ENCODE assay signal across 9 cellular contexts in the genomic region with DNA sequence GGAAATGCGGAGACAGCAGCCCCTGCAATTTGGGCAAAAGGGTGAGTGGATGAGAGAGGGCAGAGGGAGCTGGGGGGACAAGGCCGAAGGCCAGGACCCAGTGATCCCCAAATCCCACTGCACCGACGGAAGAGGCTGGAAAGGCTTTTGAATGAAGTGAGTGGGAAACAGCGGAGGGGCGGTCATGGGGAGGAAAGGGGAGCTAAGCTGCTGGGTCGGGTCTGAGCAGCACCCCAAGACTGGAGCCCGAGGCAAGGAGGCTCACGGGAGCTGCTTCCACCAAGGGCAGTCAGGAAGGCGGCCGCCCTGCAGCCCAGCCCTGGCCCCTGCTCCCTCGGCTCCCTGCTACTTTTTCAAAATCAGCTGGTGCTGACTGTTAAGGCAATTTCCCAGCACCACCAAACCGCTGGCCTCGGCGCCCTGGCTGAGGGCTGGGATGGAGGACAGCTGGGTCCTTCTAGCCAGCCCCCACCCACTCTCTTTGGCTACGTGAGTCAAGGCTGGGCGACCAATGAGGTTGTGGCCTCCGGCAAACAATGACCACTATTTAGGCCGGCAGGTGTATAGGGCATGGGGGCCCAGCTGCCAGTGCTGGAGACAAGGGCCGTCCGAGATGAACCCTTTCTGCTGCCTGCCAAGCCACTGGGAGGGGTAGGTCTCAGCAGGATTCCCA. TPM values are rescaled to one million over a fixed set of nuclear protein-coding genes. Genes with fewer than 3 reads are reported as not detected.
DNase-seq lines count a peak whose midpoint lies in the region; ATAC-seq and TF ChIP-seq lines count a peak whose summit lies in the region.
"Had no signal": no experiment of that assay in that cellular context is flagged by ENCODE, and none has a peak within 500 bp of the region (broad histone marks: within the 10 kb centered on the region; RNA-seq: fewer than 3 reads in every experiment).

No MANE protein-coding gene starts in this region.

- H3K36me3 Mint-ChIP-seq in neural progenitor cell: no peaks in the 10 kb centered on the region

- peak overlapping the region; percentile 11 to 12 for H3K4me3 ChIP-seq in esophagus (ENCODE audit: low read depth in 1 of 2, low read length in 2 of 2)
- peak overlapping the region; percentile 47 for H3K4me3 ChIP-seq in neural progenitor cell

- DNase-seq in AG20443 (ENCODE audit: low spot score) (peak; percentile 47), OCI-M1 (lab: John Stamatoyannopoulos, UW) (peak; percentile 69), neural progenitor cell (ENCODE audit: low spot score) (peak; percentile 52), hepatic stellate cell (ENCODE audit: low spot score) (no peak), occipital lobe (lab: John Stamatoyannopoulos, UW) (no peak)
- no peak for DNase-seq in central memory CD4-positive, alpha-beta T cell
- DNase-seq: NCI-H2029 had no signal

- peaks cover 10% of the 10 kb centered on the region for H3K79me2 ChIP-seq in neural progenitor cell (ENCODE audit: low read depth)

- H3K9me3 Mint-ChIP-seq in neural progenitor cell: no peaks in the 10 kb centered on the region

- H3K9me3 ChIP-seq in esophagus (ENCODE audit: control insufficient read depth in 2 of 2, insufficient read depth in 1 of 2, low read depth in 1 of 2, low read length in 1 of 2) (no peaks in the 10 kb centered on the region), neural progenitor cell (ENCODE audit: low read depth) (no peaks in the 10 kb centered on the region)

- H3K4me1 ChIP-seq in esophagus (ENCODE audit: control insufficient read depth in 2 of 2, insufficient read depth in 2 of 2, low read length in 1 of 2) (peaks cover 7 to 11% of the 10 kb centered on the region in 2 donors), neural progenitor cell (peaks cover 30% of the 10 kb centered on the region)

- ATAC-seq in HG02610 (IDR thresholded peaks at IDR 0.05; ENCODE audit: unreplicated experiment): no peak

- peaks cover 35% of the 10 kb centered on the region for H3K4me1 Mint-ChIP-seq in neural progenitor cell

- peaks cover 21% of the 10 kb centered on the region for H3F3A ChIP-seq in neural progenitor cell (ENCODE audit: low read depth)

- peak overlapping the region; percentile 75 for H3K4me2 ChIP-seq in neural progenitor cell

- H3K27me3 ChIP-seq in esophagus (ENCODE audit: control insufficient read depth in 1 of 2, insufficient read depth in 2 of 2, low read length in 2 of 2): no peaks in the 10 kb centered on the region
- no peaks in the 10 kb centered on the region for H3K27me3 ChIP-seq in neural progenitor cell

- WGBS in esophagus, 2 donors: 61 to 65% methylated on average over 21 of the region's 21 CpGs

- peak overlapping the region; percentile 80 to 84 for H3K27ac ChIP-seq in esophagus (ENCODE audit: low read depth in 2 of 2, low read length in 1 of 2)
- H3K27ac ChIP-seq in neural progenitor cell: peak overlapping the region; percentile 65

- no peak for TF ChIP-seq CTCF in neural progenitor cell (IDR thresholded peaks at IDR 0.05)

- H3K9ac ChIP-seq in neural progenitor cell: no peak overlapping the region

- H3K36me3 ChIP-seq in esophagus (ENCODE audit: control insufficient read depth in 2 of 2, insufficient read depth in 2 of 2, low read length in 1 of 2) (no peaks in the 10 kb centered on the region), neural progenitor cell (no peaks in the 10 kb centered on the region)

- H4K20me1 ChIP-seq in neural progenitor cell (ENCODE audit: low read depth): peaks cover 2% of the 10 kb centered on the region

- H3K27me3 Mint-ChIP-seq in neural progenitor cell (ENCODE audit: insufficient read depth, low read depth): peaks cover 12% of the 10 kb centered on the region

- no peak overlapping the region for H2AFZ ChIP-seq in neural progenitor cell (replicated peaks)

- peak overlapping the region; percentile 85 for H3K4me3 Mint-ChIP-seq in neural progenitor cell

- no peak overlapping the region for H3K27ac Mint-ChIP-seq in neural progenitor cell

RNA-seq across cellular contexts. Expression of gene SERPINF1, which starts 0.5 kb away (rescaled TPM):
- 10 to 100 TPM; 49.0 to 56.7 TPM for polyA plus RNA-seq in esophagus
- 57.9 and 93.5 TPM in 2 replicates for total RNA-seq in neural progenitor cell (ENCODE audit: low replicate concordance)
- 5.8 TPM for total RNA-seq in occipital lobe

RNA-seq across cellular contexts. Expression of gene SERPINF2, which starts 19.7 kb away (rescaled TPM):
- 1 to 10 TPM; 1.9 to 2.9 TPM for polyA plus RNA-seq in esophagus
- 0.59 TPM in 1 of 2 replicates, not detected in the other for total RNA-seq in neural progenitor cell (ENCODE audit: low replicate concordance)
- 0.16 TPM for total RNA-seq in occipital lobe

RNA-seq across cellular contexts. Expression of gene WDR81, which starts 37.9 kb away (rescaled TPM):
- polyA plus RNA-seq in esophagus: 10 to 100 TPM in 1 of 2 donors, 1 to 10 TPM in 1; 8.5 to 10.7 TPM
- total RNA-seq in neural progenitor cell (ENCODE audit: low replicate concordance) (1.9 and 10.4 TPM in 2 replicates), occipital lobe (10.8 TPM)

RNA-seq across cellular contexts. Expression of gene TLCD2, which starts 52.2 kb away (rescaled TPM):
- polyA plus RNA-seq in esophagus: 1 to 10 TPM; 3.6 to 3.8 TPM
- total RNA-seq in neural progenitor cell (ENCODE audit: low replicate concordance) (0.15 and 0.28 TPM in 2 replicates), occipital lobe (0.47 TPM)

Comparison
In these comparisons a context has a peak if more than half of its experiments do, and no peak if none do; other contexts are left out.
1. DNase-seq: peak in AG20443 (single experiment), OCI-M1 (single experiment) and neural progenitor cell (single experiment); none in central memory CD4-positive, alpha-beta T cell (single experiment), hepatic stellate cell (single experiment) and occipital lobe (single experiment).